8 cellular contexts compared by ENCODE assay signal in genomic region chr6:1610497-1611321, GRCh38. TPM values are rescaled to one million over a fixed set of nuclear protein-coding genes. Genes with fewer than 3 reads are reported as not detected.
DNase-seq lines count a peak whose midpoint lies in the region; ATAC-seq and TF ChIP-seq lines count a peak whose summit lies in the region.

No MANE protein-coding gene starts in this region.

- peak overlapping the region; percentile 38 for H3K4me3 ChIP-seq in smooth muscle cell

- no peaks in the 10 kb centered on the region for H3F3A ChIP-seq in smooth muscle cell (ENCODE audit: low read depth)

- intact Hi-C loops in left ventricle myocardium superior (cut with micrococcal nuclease): loop anchor here (5.0 kb wide), 1 partner anchor 492 kb away; no protein-coding TSS in a partner anchor

- H2AFZ ChIP-seq in smooth muscle cell (ENCODE audit: low read depth): peak overlapping the region; percentile 30

- peak; percentile 19 for ATAC-seq in HG03520 (IDR thresholded peaks at IDR 0.05; ENCODE audit: unreplicated experiment)
- peak; percentile 2 for ATAC-seq in left ventricle myocardium superior
- ATAC-seq in GM19328 (IDR thresholded peaks at IDR 0.05; ENCODE audit: unreplicated experiment): no peak

- H3K4me2 ChIP-seq in smooth muscle cell: peak overlapping the region; percentile 83

- peaks cover 32% of the 10 kb centered on the region for H3K4me1 ChIP-seq in smooth muscle cell (ENCODE audit: low read depth)

- H3K9me3 ChIP-seq in smooth muscle cell (replicated peaks; ENCODE audit: low read depth): no peaks in the 10 kb centered on the region

- H3K79me2 ChIP-seq in smooth muscle cell (ENCODE audit: low read depth): no peaks in the 10 kb centered on the region

- 5% methylated on average over 65 of the region's 101 CpGs for WGBS in smooth muscle cell (ENCODE audit: low lambda C conversion rate)

- no peak overlapping the region for H3K9ac ChIP-seq in smooth muscle cell (ENCODE audit: low read depth)

- H3K27me3 ChIP-seq in smooth muscle cell (ENCODE audit: low read depth): peaks cover 90% of the 10 kb centered on the region

- peaks cover 15% of the 10 kb centered on the region for H4K20me1 ChIP-seq in smooth muscle cell (ENCODE audit: low read depth)

- no peak for TF ChIP-seq CTCF in smooth muscle cell (IDR thresholded peaks at IDR 0.05; ENCODE audit: borderline replicate concordance, insufficient read depth, poor library complexity, severe bottlenecking)

- H3K27ac ChIP-seq in smooth muscle cell (ENCODE audit: low read depth): no peak overlapping the region

- H3K36me3 ChIP-seq in smooth muscle cell (ENCODE audit: low read depth): no peaks in the 10 kb centered on the region

- peak; percentile 30 for DNase-seq in activated CD4-positive, alpha-beta T cell treated with anti-CD3 and anti-CD28 coated beads for 48 hours
- DNase-seq in activated CD4-positive, alpha-beta T cell treated with anti-CD3 and anti-CD28 coated beads for 4 hours: no peak
- DNase-seq in activated T-cell treated with anti-CD3 and anti-CD28 coated beads, Interleukin-2, amount 50 U/mL, for 48 hours: peak; percentile 49 to 61
- DNase-seq in left ventricle myocardium superior (peak; percentile 54), smooth muscle cell (lab: John Stamatoyannopoulos, UW; ENCODE audit: unreplicated experiment) (no peak), NCI-H2107 (lab: John Stamatoyannopoulos, UW) (no peak)

RNA-seq across cellular contexts. Expression of gene FOXC1, which starts 1.0 kb away (rescaled TPM):
- total RNA-seq in left ventricle myocardium superior (2.7 TPM), smooth muscle cell (0.58 and 1.4 TPM in 2 replicates)
- polyA plus RNA-seq in smooth muscle cell: 0.10 and 0.40 TPM in 2 replicates

Comparison
In these comparisons a context has a peak if more than half of its experiments do, and no peak if none do; other contexts are left out.
1. DNase-seq: peak in activated CD4-positive, alpha-beta T cell treated with anti-CD3 and anti-CD28 coated beads for 48 hours (single experiment), activated T-cell treated with anti-CD3 and anti-CD28 coated beads, Interleukin-2, amount 50 U/mL, for 48 hours (2 of 2) and left ventricle myocardium superior (single experiment); none in activated CD4-positive, alpha-beta T cell treated with anti-CD3 and anti-CD28 coated beads for 4 hours (0 of 2), smooth muscle cell (single experiment) and NCI-H2107 (single experiment).